ENCODE assay signal across 1 cellular context in the genomic region with DNA sequence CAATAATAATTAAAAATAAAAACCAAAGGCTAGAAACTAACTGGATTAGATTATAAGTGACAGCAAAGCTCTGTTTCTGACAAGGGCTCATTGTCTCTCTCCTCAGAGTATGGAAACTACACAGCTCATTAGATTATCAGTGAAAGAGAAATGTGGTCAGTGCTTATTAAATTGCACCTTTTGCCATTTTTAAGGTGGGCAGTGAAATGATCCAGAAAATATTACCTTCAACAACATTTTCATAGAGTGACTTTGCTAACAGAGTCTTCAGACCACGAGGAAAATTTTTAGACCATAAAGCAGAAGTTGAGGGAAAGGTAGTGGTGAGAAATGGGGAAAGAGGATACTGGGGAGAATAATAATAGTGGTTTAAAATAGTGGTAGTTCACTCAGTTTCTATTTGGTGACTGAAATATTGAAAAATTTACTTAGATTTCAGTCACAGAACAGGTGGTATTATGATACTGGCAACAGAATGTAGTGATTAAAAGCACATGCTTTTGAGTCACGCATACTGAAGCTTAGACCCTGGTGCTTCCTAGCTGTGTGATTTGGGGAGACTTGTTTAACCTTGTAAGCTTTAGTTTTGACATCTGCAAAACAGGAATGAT.
TF ChIP-seq lines count a peak whose summit lies in the region.

No MANE protein-coding gene starts in this region.

TF ChIP-seq in HEK293T, 16 proteins besides CTCF, POLR2A, EP300 and RAD21 (continued from another document):
- no peak for TF ChIP-seq PKNOX1 (IDR thresholded peaks at IDR 0.05)
